21 cellular contexts compared by ENCODE assay signal in the genomic region with DNA sequence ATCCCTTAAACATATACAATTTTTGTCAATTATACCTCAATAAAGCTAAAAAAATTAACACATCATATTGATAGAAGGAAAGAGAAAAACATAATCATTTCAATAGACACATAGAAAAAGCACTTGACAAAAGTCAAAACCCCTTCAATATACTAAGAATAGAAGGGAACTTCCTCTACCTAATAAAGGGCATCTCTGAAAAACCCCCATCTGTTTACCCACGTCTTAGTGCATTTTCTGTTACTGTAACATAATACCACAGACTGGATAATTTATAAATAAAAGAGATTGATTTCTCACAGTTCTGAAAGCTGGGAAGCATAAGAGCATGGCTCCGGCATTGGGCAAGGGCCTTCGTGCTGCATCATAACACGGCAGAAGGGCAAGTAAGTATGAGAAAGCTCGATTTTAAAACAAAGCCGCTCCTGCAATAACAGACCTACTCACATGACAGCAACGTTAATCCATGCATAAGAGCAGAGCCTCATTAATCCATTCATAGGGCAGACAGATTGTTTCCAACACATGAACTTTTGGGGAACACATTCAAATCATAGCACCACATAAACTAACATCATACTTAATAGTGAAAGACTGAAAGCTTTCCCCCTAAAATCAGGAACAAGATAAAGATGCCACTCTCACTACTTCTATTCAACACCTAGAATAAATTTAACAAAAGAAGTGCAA. TPM values are rescaled to one million over a fixed set of nuclear protein-coding genes. Genes with fewer than 3 reads are reported as not detected.
A peak's percentile ranks its signal among the peaks of the same experiment; 100 is the strongest.
DNase-seq lines count a peak whose midpoint lies in the region; ATAC-seq and TF ChIP-seq lines count a peak whose summit lies in the region.
"Had no signal": no experiment of that assay in that cellular context is flagged by ENCODE, and none has a peak within 500 bp of the region (broad histone marks: within the 10 kb centered on the region; RNA-seq: fewer than 3 reads in every experiment).

No MANE protein-coding gene starts in this region.

- H3K27me3 ChIP-seq in GM06990 (replicated peaks; ENCODE audit: control insufficient read depth, insufficient read depth, low read length) (no peaks in the 10 kb centered on the region), WERI-Rb-1 (ENCODE audit: insufficient read depth, low read depth, severe bottlenecking) (no peaks in the 10 kb centered on the region)
- H3K27me3 ChIP-seq: esophagus muscularis mucosa had no signal

- H3K4me1 Mint-ChIP-seq in mesothelial cell of epicardium: no peaks in the 10 kb centered on the region

- H3K9me3 Mint-ChIP-seq in mesothelial cell of epicardium: peaks cover 17% of the 10 kb centered on the region
- H3K9me3 Mint-ChIP-seq: CD4-positive, alpha-beta T cell had no signal

- 0 out of 2 replicates have a peak overlapping the region, but pooled peaks have one; percentile 17 for H3K27ac ChIP-seq in WERI-Rb-1
- H3K27ac ChIP-seq: esophagus muscularis mucosa, left ventricle myocardium inferior had no signal

- peaks cover 8% of the 10 kb centered on the region for H3K36me3 Mint-ChIP-seq in mesothelial cell of epicardium

- H3K36me3 ChIP-seq in GM06990 (ENCODE audit: control insufficient read depth, insufficient read depth, low read length) (no peaks in the 10 kb centered on the region), WERI-Rb-1 (no peaks in the 10 kb centered on the region; the same call in none of the 2 replicates)
- H3K36me3 ChIP-seq: left ventricle myocardium inferior had no signal

- no peaks in the 10 kb centered on the region for H3K9me3 ChIP-seq in WERI-Rb-1 (ENCODE audit: severe bottlenecking)
- H3K9me3 ChIP-seq: esophagus muscularis mucosa, left ventricle myocardium inferior had no signal

- TF ChIP-seq CTCF in GM06990 (IDR thresholded peaks at IDR 0.05; ENCODE audit: insufficient read depth, low read length, poor library complexity, severe bottlenecking): no peak
- TF ChIP-seq CTCF in WERI-Rb-1 (IDR thresholded peaks at IDR 0.05; ENCODE audit: low read depth, low read length): no peak
- no peak for TF ChIP-seq CTCF in mesothelial cell of epicardium (IDR thresholded peaks at IDR 0.05; ENCODE audit: unreplicated experiment)

- DNase-seq in GM06990 (ENCODE audit: extremely low read depth, insufficient read length) (no peak), WERI-Rb-1 (no peak), NCI-H748 (lab: John Stamatoyannopoulos, UW; ENCODE audit: unreplicated experiment) (no peak), GF-D8 (lab: John Stamatoyannopoulos, UW) (no peak), mesothelial cell of epicardium (ENCODE audit: low spot score in 2 of 2, unreplicated experiment in 2 of 2) (no peak), ureter (ENCODE audit: low spot score) (no peak)
- DNase-seq: activated effector memory CD4-positive, alpha-beta T cell treated with Interleukin-2 at 50 U/mL for 16 hours; amniotic stem cell; caudate nucleus; CD4-positive, alpha-beta T cell; EL; left ventricle myocardium inferior; NCI-H1105; NCI-H2227 treated with DMSO at 0.1 percent for 48 hours; Right ventricle myocardium superior; substantia nigra; T-helper 2 cell had no signal

- ATAC-seq in GM19395 (IDR thresholded peaks at IDR 0.05; ENCODE audit: unreplicated experiment) (peak; percentile 58), HG03159 (IDR thresholded peaks at IDR 0.05; ENCODE audit: unreplicated experiment) (peak; percentile 56)
- ATAC-seq: activated CD4-positive, CD25-positive, alpha-beta regulatory T cell treated with anti-CD3 and anti-CD28 coated beads, Interleukin-2, amount 50 U/mL, for 24 hours had no signal

- H3K27me3 Mint-ChIP-seq in mesothelial cell of epicardium (ENCODE audit: low read depth): no peaks in the 10 kb centered on the region
- H3K27me3 Mint-ChIP-seq: CD4-positive, alpha-beta T cell had no signal

- no peak overlapping the region for H3K27ac Mint-ChIP-seq in mesothelial cell of epicardium
- H3K27ac Mint-ChIP-seq: CD4-positive, alpha-beta T cell had no signal

- no peak overlapping the region for H3K4me3 Mint-ChIP-seq in mesothelial cell of epicardium
- H3K4me3 Mint-ChIP-seq: CD4-positive, alpha-beta T cell had no signal

- H3K4me3 ChIP-seq in GM06990 (replicated peaks; ENCODE audit: low read depth, low read length) (peak overlapping the region; percentile 11; the same call in 1 of the 2 replicates), WERI-Rb-1 (ENCODE audit: low read depth, low read length) (no peak overlapping the region)
- H3K4me3 ChIP-seq: esophagus muscularis mucosa, left ventricle myocardium inferior had no signal

RNA-seq across cellular contexts. Expression of gene STEEP1, which starts 15.7 kb away (rescaled TPM):
- total RNA-seq in mesothelial cell of epicardium (21.6 to 24.9 TPM (median 22.3 TPM) in 3 replicates), ureter (27.9 TPM)

RNA-seq across cellular contexts. Expression of gene UBE2A, which starts 24.9 kb away (rescaled TPM):
- total RNA-seq in mesothelial cell of epicardium (48.8 to 54.1 TPM (median 50.1 TPM) in 3 replicates), ureter (39.9 TPM)

RNA-seq across cellular contexts. Expression of gene NKRF, which starts 56.8 kb away (rescaled TPM):
- total RNA-seq in mesothelial cell of epicardium (11.0 to 11.6 TPM (median 11.0 TPM) in 3 replicates), ureter (12.2 TPM)
